24 cellular contexts compared by ENCODE assay signal in genomic region chr10:58643029-58643428, GRCh38.
DNase-seq lines count a peak whose midpoint lies in the region; ATAC-seq and TF ChIP-seq lines count a peak whose summit lies in the region.
"Had no signal": no experiment of that assay in that cellular context is flagged by ENCODE, and none has a peak within 500 bp of the region (broad histone marks: within the 10 kb centered on the region; RNA-seq: fewer than 3 reads in every experiment).

No MANE protein-coding gene starts in this region.

- peak overlapping the region; percentile 8 for H3K9ac ChIP-seq in adipocyte (ENCODE audit: low read length)

- DNase-seq in Right ventricle myocardium superior (no peak), right atrium auricular region (ENCODE audit: low spot score) (no peak), adipocyte (ENCODE audit: low read depth) (peak; percentile 27), myocyte (ENCODE audit: low read depth) (peak; percentile 46), SIG-M5 (lab: John Stamatoyannopoulos, UW) (no peak), NCI-H1105 (lab: John Stamatoyannopoulos, UW) (no peak), HEK293T (ENCODE audit: extremely low spot score) (no peak)
- DNase-seq: activated CD4-positive, alpha-beta T cell treated with anti-CD3 and anti-CD28 coated beads for 36 hours; activated naive CD4-positive, alpha-beta T cell treated with anti-CD3 and anti-CD28 coated beads, Interleukin-2, amount 10 ng/mL, durations not matched to agents 7 days and 5 days; activated T-cell treated with anti-CD3 and anti-CD28 coated beads, Interleukin-2, amount 50 U/mL, for 72 hours; anterior cingulate cortex; C1 segment of cervical spinal cord; foreskin melanocyte; KG1; lower lobe of right lung; NCI-H187; NCI-H226; NCI-H748 treated with DMSO at 0.1 percent for 48 hours; OCI-M1; SHP77; stomach; T-cell; transverse colon had no signal

- H3K36me3 ChIP-seq in right atrium auricular region (no peaks in the 10 kb centered on the region), adipocyte (ENCODE audit: control insufficient read depth, insufficient read depth, low read length, severe bottlenecking) (no peaks in the 10 kb centered on the region)
- H3K36me3 ChIP-seq: lower lobe of right lung, stomach, transverse colon had no signal

- CTCF ChIA-PET in HEK293T (lab: Yijun Ruan, JAX) = interaction anchor here (1.8 kb wide), 1 partner anchor 112 kb away, joined by 9 read pairs; no protein-coding TSS in a partner anchor

- H3K27me3 ChIP-seq in right atrium auricular region (no peaks in the 10 kb centered on the region), adipocyte (replicated peaks; ENCODE audit: control insufficient read depth, insufficient read depth, low read length) (no peaks in the 10 kb centered on the region)
- H3K27me3 ChIP-seq: stomach, transverse colon had no signal

- H3K27ac ChIP-seq in right atrium auricular region = peak overlapping the region in 1 of 2 donors; percentile 16
- H3K27ac ChIP-seq: lower lobe of right lung, stomach, transverse colon had no signal

- intact Hi-C loops in Right ventricle myocardium superior (cut with DNase I) = no loop called here

- H3K4me1 ChIP-seq in right atrium auricular region (peaks cover 0 to 48% of the 10 kb centered on the region in 2 donors), adipocyte (ENCODE audit: control insufficient read depth, insufficient read depth, low read length) (peaks cover 72% of the 10 kb centered on the region)

- H3K9me3 ChIP-seq in right atrium auricular region (no peaks in the 10 kb centered on the region), adipocyte (ENCODE audit: control insufficient read depth, low read length) (no peaks in the 10 kb centered on the region)
- H3K9me3 ChIP-seq: lower lobe of right lung, stomach, transverse colon had no signal

- no peak overlapping the region for H3K4me3 ChIP-seq in right atrium auricular region
- H3K4me3 ChIP-seq in adipocyte (ENCODE audit: low read length) = no peak overlapping the region
- H3K4me3 ChIP-seq: lower lobe of right lung, stomach, transverse colon had no signal

- peak; percentile 59 for ATAC-seq in Right ventricle myocardium superior (ENCODE audit: poor library complexity)
- no peak for ATAC-seq in HG03159 (IDR thresholded peaks at IDR 0.05; ENCODE audit: unreplicated experiment)
- ATAC-seq: activated CD4-positive, alpha-beta T cell treated with anti-CD3 and anti-CD28 coated beads for 36 hours; activated T-cell treated with anti-CD3 and anti-CD28 coated beads, Interleukin-2, amount 50 U/mL, for 72 hours; lower lobe of right lung; T-cell had no signal

- TF ChIP-seq CTCF in right atrium auricular region (IDR thresholded peaks at IDR 0.05) = no peak

- POLR2A ChIA-PET in HEK293T (lab: Yijun Ruan, JAX) = no interaction called here

TF ChIP-seq in HEK293T, 16 proteins besides CTCF, POLR2A, EP300 and RAD21:
- no peak for TF ChIP-seq NFRKB (IDR thresholded peaks at IDR 0.05)
- no peak for TF ChIP-seq FOXK2 (IDR thresholded peaks at IDR 0.05)
- no peak for TF ChIP-seq HDGF (IDR thresholded peaks at IDR 0.05; ENCODE audit: borderline replicate concordance)
- TF ChIP-seq SUZ12 (IDR thresholded peaks at IDR 0.05) = no peak
- TF ChIP-seq FOXA1 (IDR thresholded peaks at IDR 0.05) = no peak
- no peak for TF ChIP-seq ELF4 (IDR thresholded peaks at IDR 0.05)
- TF ChIP-seq BHLHE40 (IDR thresholded peaks at IDR 0.05; ENCODE audit: borderline replicate concordance) = no peak
- no peak for TF ChIP-seq ARNT (IDR thresholded peaks at IDR 0.05)
- no peak for TF ChIP-seq CTBP1 (IDR thresholded peaks at IDR 0.05; ENCODE audit: borderline replicate concordance)
- TF ChIP-seq LEF1 (IDR thresholded peaks at IDR 0.05; ENCODE audit: borderline replicate concordance) = no peak
- no peak for TF ChIP-seq L3MBTL2 (conservative IDR thresholded peaks at IDR 0.05)
- TF ChIP-seq TARDBP (IDR thresholded peaks at IDR 0.05) = no peak
- no peak for TF ChIP-seq SP1 (IDR thresholded peaks at IDR 0.05)
- TF ChIP-seq FOXM1 (IDR thresholded peaks at IDR 0.05; ENCODE audit: borderline replicate concordance) = no peak
- TF ChIP-seq ZNF384 (IDR thresholded peaks at IDR 0.05) = no peak
- TF ChIP-seq, protein P1, sequence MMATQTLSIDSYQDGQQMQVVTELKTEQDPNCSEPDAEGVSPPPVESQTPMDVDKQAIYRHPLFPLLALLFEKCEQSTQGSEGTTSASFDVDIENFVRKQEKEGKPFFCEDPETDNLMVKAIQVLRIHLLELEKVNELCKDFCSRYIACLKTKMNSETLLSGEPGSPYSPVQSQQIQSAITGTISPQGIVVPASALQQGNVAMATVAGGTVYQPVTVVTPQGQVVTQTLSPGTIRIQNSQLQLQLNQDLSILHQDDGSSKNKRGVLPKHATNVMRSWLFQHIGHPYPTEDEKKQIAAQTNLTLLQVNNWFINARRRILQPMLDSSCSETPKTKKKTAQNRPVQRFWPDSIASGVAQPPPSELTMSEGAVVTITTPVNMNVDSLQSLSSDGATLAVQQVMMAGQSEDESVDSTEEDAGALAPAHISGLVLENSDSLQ (IDR thresholded peaks at IDR 0.05) = no peak

Comparison
In these comparisons a context has a peak if more than half of its experiments do, and no peak if none do; other contexts are left out.
1. DNase-seq: peak in adipocyte (single experiment) and myocyte (single experiment); none in Right ventricle myocardium superior (single experiment), right atrium auricular region (single experiment), SIG-M5 (single experiment), NCI-H1105 (single experiment) and HEK293T (single experiment).